8 cellular contexts compared by ENCODE assay signal in genomic region chr16:81314603-81315270, GRCh38. TPM values are rescaled to one million over a fixed set of nuclear protein-coding genes. Genes with fewer than 3 reads are reported as not detected.
A peak's percentile ranks its signal among the peaks of the same experiment; 100 is the strongest.
DNase-seq lines count a peak whose midpoint lies in the region; ATAC-seq and TF ChIP-seq lines count a peak whose summit lies in the region.

Gene GAN, plus strand, starts transcription at chr16:81314962. Its CDS starts 152 bp downstream, at chr16:81315114.

- H3K4me1 Mint-ChIP-seq in T-helper 1 cell treated with Interleukin-12 subunit alpha and Interleukin-12 subunit beta and Interleukin-4 antibody, amounts not matched to agents 30 μg/mL and 1 μg/mL, for 36 hours (ENCODE audit: low read depth), result peaks cover 30% of the 10 kb centered on the region

- no peaks in the 10 kb centered on the region for H3K27me3 ChIP-seq in upper lobe of right lung

- H3K9me3 Mint-ChIP-seq in T-helper 1 cell treated with Interleukin-12 subunit alpha and Interleukin-12 subunit beta and Interleukin-4 antibody, amounts not matched to agents 30 μg/mL and 1 μg/mL, for 36 hours, result no peaks in the 10 kb centered on the region

- peaks cover 25% of the 10 kb centered on the region for H3K4me1 ChIP-seq in upper lobe of right lung

- peak within 1 kb of the TSS; percentile 89 for H3K27ac ChIP-seq in upper lobe of right lung

- H3K4me3 Mint-ChIP-seq in T-helper 1 cell treated with Interleukin-12 subunit alpha and Interleukin-12 subunit beta and Interleukin-4 antibody, amounts not matched to agents 30 μg/mL and 1 μg/mL, for 36 hours, result peak within 1 kb of the TSS; percentile 98

- H3K4me3 ChIP-seq in upper lobe of right lung, result peak within 1 kb of the TSS; percentile 64

- peak within 1 kb of the TSS; percentile 92 for H3K27ac Mint-ChIP-seq in T-helper 1 cell treated with Interleukin-12 subunit alpha and Interleukin-12 subunit beta and Interleukin-4 antibody, amounts not matched to agents 30 μg/mL and 1 μg/mL, for 36 hours

- peak; percentile 95 for ATAC-seq in GM18498 (IDR thresholded peaks at IDR 0.05; ENCODE audit: unreplicated experiment)
- ATAC-seq in HG02885 (IDR thresholded peaks at IDR 0.05; ENCODE audit: poor library complexity, unreplicated experiment), result peak; percentile 95
- peak; percentile 97 to 99 for ATAC-seq in left cardiac atrium
- peak; percentile 99 for ATAC-seq in upper lobe of right lung

- H3K36me3 Mint-ChIP-seq in T-helper 1 cell treated with Interleukin-12 subunit alpha and Interleukin-12 subunit beta and Interleukin-4 antibody, amounts not matched to agents 30 μg/mL and 1 μg/mL, for 36 hours (ENCODE audit: low read depth), result peaks cover 9% of the 10 kb centered on the region

- H3K36me3 ChIP-seq in upper lobe of right lung, result no peaks in the 10 kb centered on the region

- DNase-seq in NCI-H1694 (lab: John Stamatoyannopoulos, UW), result peak; percentile 88
- peak; percentile 57 to 98 (median 92) for DNase-seq in amygdala (lab: John Stamatoyannopoulos, UW)
- peak; percentile 96 for DNase-seq in left cardiac atrium
- peak; percentile 98 for DNase-seq in posterior vena cava (ENCODE audit: low spot score)
- peak; percentile 97 for DNase-seq in upper lobe of right lung

- H3K27me3 Mint-ChIP-seq in T-helper 1 cell treated with Interleukin-12 subunit alpha and Interleukin-12 subunit beta and Interleukin-4 antibody, amounts not matched to agents 30 μg/mL and 1 μg/mL, for 36 hours (ENCODE audit: low read depth), result no peaks in the 10 kb centered on the region

- intact Hi-C loops in left cardiac atrium (cut with DNase I) (loop anchor here in 1 of 2 donors (1.0 to 10.0 kb wide), 2 partner anchors 77 to 110 kb away; no protein-coding TSS in a partner anchor), posterior vena cava (cut with DNase I) (no loop called here), upper lobe of right lung (cut with DNase I) (no loop called here)

- TF ChIP-seq CTCF in upper lobe of right lung (IDR thresholded peaks at IDR 0.05), result no peak

- no peaks in the 10 kb centered on the region for H3K9me3 ChIP-seq in upper lobe of right lung

RNA-seq across cellular contexts. Expression of gene GAN, which starts in this region (rescaled TPM):
- total RNA-seq in left cardiac atrium (10 to 100 TPM; 10.6 to 13.1 TPM), posterior vena cava (10 to 100 TPM in 1 of 2 donors, 1 to 10 TPM in 1; 7.8 to 12.4 TPM), upper lobe of right lung (7.3 TPM)

Comparison
In these comparisons a context has a peak if more than half of its experiments do, and no peak if none do; other contexts are left out.
1. Peak in every context shown above with its lines: DNase-seq, ATAC-seq, H3K4me3 ChIP-seq and H3K27ac ChIP-seq.